In the genomic region with DNA sequence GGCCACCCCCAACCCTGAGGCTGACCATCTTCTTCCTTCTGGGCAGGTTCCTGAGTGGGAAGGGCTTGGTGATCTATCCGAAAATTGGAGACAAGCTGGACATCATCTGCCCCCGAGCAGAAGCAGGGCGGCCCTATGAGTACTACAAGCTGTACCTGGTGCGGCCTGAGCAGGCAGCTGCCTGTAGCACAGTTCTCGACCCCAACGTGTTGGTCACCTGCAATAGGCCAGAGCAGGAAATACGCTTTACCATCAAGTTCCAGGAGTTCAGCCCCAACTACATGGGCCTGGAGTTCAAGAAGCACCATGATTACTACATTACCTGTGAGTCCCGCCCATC, we compare ENCODE assay signal across 27 cellular contexts. TPM values are rescaled to one million over a fixed set of nuclear protein-coding genes. Genes with fewer than 3 reads are reported as not detected.
DNase-seq lines count a peak whose midpoint lies in the region; ATAC-seq, FAIRE-seq and TF ChIP-seq lines count a peak whose summit lies in the region.
"Had no signal": no experiment of that assay in that cellular context is flagged by ENCODE, and none has a peak within 500 bp of the region (broad histone marks: within the 10 kb centered on the region; RNA-seq: fewer than 3 reads in every experiment).

No MANE protein-coding gene starts in this region.

- H3K4me3 ChIP-seq in colonic mucosa (no peak overlapping the region), small intestine (ENCODE audit: low read depth in 1 of 2, low read length in 2 of 2) (no peak overlapping the region)
- H3K4me3 ChIP-seq: SK-N-MC had no signal

- peak; percentile 18 for DNase-seq in activated T-cell treated with anti-CD3 and anti-CD28 coated beads, Interleukin-2, amount 50 U/mL, for 24 hours
- no peak for DNase-seq in activated T-cell treated with anti-CD3 and anti-CD28 coated beads, Interleukin-2, amount 50 U/mL, for 48 hours
- DNase-seq in colonic mucosa, result peak; percentile 31
- peak; percentile 50 for DNase-seq in small intestine
- no peak for DNase-seq in activated CD4-positive, alpha-beta T cell treated with anti-CD3 and anti-CD28 coated beads for 1 hour
- no peak for DNase-seq in activated CD4-positive, alpha-beta T cell treated with anti-CD3 and anti-CD28 coated beads, Interleukin-2, amount 50 U/mL, for 48 hours
- DNase-seq: 8988T; ACHN; BE2C; Calu3; CD8-positive, alpha-beta memory T cell; DMS79 treated with DMSO at 0.1 percent for 48 hours; NCI-H1092; NCI-H1417 treated with DMSO at 0.1 percent for 48 hours; NCI-H1694 treated with DMSO at 0.1 percent for 48 hours; NCI-H2081; NCI-H2227 treated with DMSO at 0.1 percent for 48 hours; NCI-H526 treated with DMSO at 0.1 percent for 48 hours; SIG-M5 had no signal

- H3K27me3 ChIP-seq in colonic mucosa (no peaks in the 10 kb centered on the region), small intestine (ENCODE audit: control insufficient read depth in 2 of 2, insufficient read depth in 2 of 2, low read length in 2 of 2) (no peaks in the 10 kb centered on the region)
- H3K27me3 ChIP-seq: BE2C had no signal

- peaks cover 14% of the 10 kb centered on the region for H3K36me3 Mint-ChIP-seq in activated T-cell treated with anti-CD3 and anti-CD28 coated beads, Interleukin-2, amount 50 U/mL, for 24 hours (ENCODE audit: low read depth)
- H3K36me3 Mint-ChIP-seq in nephron (ENCODE audit: low read depth), result peaks cover 43% of the 10 kb centered on the region

- H3K9ac ChIP-seq in colonic mucosa (ENCODE audit: low read depth in 2 of 2, low read length in 2 of 2), result no peak overlapping the region

- H3K27ac ChIP-seq in colonic mucosa (no peak overlapping the region), small intestine (ENCODE audit: low read depth in 1 of 2, low read length in 1 of 2) (no peak overlapping the region)
- H3K27ac ChIP-seq: SK-N-MC had no signal

- H3K9me3 ChIP-seq in colonic mucosa (no peaks in the 10 kb centered on the region), small intestine (ENCODE audit: control insufficient read depth, low read depth) (no peaks in the 10 kb centered on the region)
- H3K9me3 ChIP-seq: BE2C had no signal

- peaks cover 12% of the 10 kb centered on the region for H3K4me1 ChIP-seq in colonic mucosa
- peaks cover 0 to 6% of the 10 kb centered on the region in 2 donors for H3K4me1 ChIP-seq in small intestine (ENCODE audit: control insufficient read depth in 2 of 2, insufficient read depth in 1 of 2, low read depth in 1 of 2, low read length in 1 of 2)
- H3K4me1 ChIP-seq: BE2C had no signal

- no peaks in the 10 kb centered on the region for H3K4me1 Mint-ChIP-seq in activated T-cell treated with anti-CD3 and anti-CD28 coated beads, Interleukin-2, amount 50 U/mL, for 24 hours (ENCODE audit: low read depth)
- peaks cover 27% of the 10 kb centered on the region for H3K4me1 Mint-ChIP-seq in nephron

- H3K27ac Mint-ChIP-seq in activated T-cell treated with anti-CD3 and anti-CD28 coated beads, Interleukin-2, amount 50 U/mL, for 24 hours, result no peak overlapping the region
- peak overlapping the region in 1 of 3 experiments; percentile 49 for H3K27ac Mint-ChIP-seq in nephron
- H3K27ac Mint-ChIP-seq: CD14-positive monocyte; CD8-positive, alpha-beta memory T cell had no signal

- no peaks in the 10 kb centered on the region for H3K9me3 Mint-ChIP-seq in activated T-cell treated with anti-CD3 and anti-CD28 coated beads, Interleukin-2, amount 50 U/mL, for 24 hours
- no peaks in the 10 kb centered on the region for H3K9me3 Mint-ChIP-seq in nephron
- H3K9me3 Mint-ChIP-seq: CD8-positive, alpha-beta memory T cell had no signal

- H3K4me3 Mint-ChIP-seq in activated T-cell treated with anti-CD3 and anti-CD28 coated beads, Interleukin-2, amount 50 U/mL, for 24 hours, result no peak overlapping the region
- peak overlapping the region; percentile 37 to 52 (median 50) for H3K4me3 Mint-ChIP-seq in nephron
- H3K4me3 Mint-ChIP-seq: CD14-positive monocyte; CD8-positive, alpha-beta memory T cell had no signal

- no peak for FAIRE-seq in small intestine (lab: Jason Lieb, UNC)
- FAIRE-seq: GM12892, GM19239, H54 had no signal

- intact Hi-C loops in colonic mucosa (cut with DNase I), result no loop called here

- no peak for ATAC-seq in HG03108 (IDR thresholded peaks at IDR 0.05; ENCODE audit: unreplicated experiment)
- ATAC-seq: Panc1 had no signal

- H3K36me3 ChIP-seq in colonic mucosa (no peaks in the 10 kb centered on the region), small intestine (ENCODE audit: control insufficient read depth in 2 of 2, insufficient read depth in 2 of 2, low read length in 2 of 2) (peaks cover 0 to 3% of the 10 kb centered on the region in 2 donors)

- no peaks in the 10 kb centered on the region for H3K27me3 Mint-ChIP-seq in activated T-cell treated with anti-CD3 and anti-CD28 coated beads, Interleukin-2, amount 50 U/mL, for 24 hours
- no peaks in the 10 kb centered on the region for H3K27me3 Mint-ChIP-seq in nephron (ENCODE audit: low read depth)
- H3K27me3 Mint-ChIP-seq: CD8-positive, alpha-beta memory T cell had no signal

- 51 to 70% (median 70%) methylated on average over 8 of the region's 8 CpGs for WGBS in small intestine, 3 donors

- TF ChIP-seq CTCF in colonic mucosa (IDR thresholded peaks at IDR 0.05) (no peak), nephron (IDR thresholded peaks at IDR 0.05; ENCODE audit: unreplicated experiment in 3 of 3) (no peak)

RNA-seq across cellular contexts. Expression of gene EFNB1, which starts 9.7 kb away (rescaled TPM):
- 10 to 100 TPM; 77.9 to 92.2 TPM for total RNA-seq in colonic mucosa
- polyA plus RNA-seq in small intestine, result 10 to 100 TPM; 21.9 to 47.0 (median 26.4) TPM

Comparison
In these comparisons a context has a peak if more than half of its experiments do, and no peak if none do; other contexts are left out.
1. DNase-seq: peak in activated T-cell treated with anti-CD3 and anti-CD28 coated beads, Interleukin-2, amount 50 U/mL, for 24 hours (single experiment), colonic mucosa (single experiment) and small intestine (single experiment); none in activated T-cell treated with anti-CD3 and anti-CD28 coated beads, Interleukin-2, amount 50 U/mL, for 48 hours (0 of 2), activated CD4-positive, alpha-beta T cell treated with anti-CD3 and anti-CD28 coated beads for 1 hour (single experiment) and activated CD4-positive, alpha-beta T cell treated with anti-CD3 and anti-CD28 coated beads, Interleukin-2, amount 50 U/mL, for 48 hours (0 of 2).